In the genomic region with DNA sequence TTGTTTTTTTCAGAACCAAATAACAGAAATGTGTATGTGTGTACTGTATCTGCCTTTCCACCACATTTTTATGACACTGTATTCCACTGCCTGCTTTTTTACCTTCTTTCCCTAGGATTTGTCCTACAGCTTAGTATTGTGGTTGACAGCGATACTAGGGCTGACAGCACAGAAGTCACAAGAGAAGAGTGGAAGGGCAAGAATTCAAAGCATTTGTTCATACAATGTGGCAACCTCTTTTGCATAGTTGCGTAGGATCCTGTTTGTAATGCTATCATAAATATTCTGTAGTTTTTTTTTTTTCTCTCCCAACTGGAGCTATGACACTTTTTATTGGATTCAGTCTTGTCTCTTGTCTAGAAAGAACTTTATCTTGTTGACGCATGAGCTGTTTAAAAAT, we compare ENCODE assay signal across 19 cellular contexts. TPM values are rescaled to one million over a fixed set of nuclear protein-coding genes. Genes with fewer than 3 reads are reported as not detected.
DNase-seq lines count a peak whose midpoint lies in the region; ATAC-seq, FAIRE-seq and TF ChIP-seq lines count a peak whose summit lies in the region.
"Had no signal": no experiment of that assay in that cellular context is flagged by ENCODE, and none has a peak within 500 bp of the region (broad histone marks: within the 10 kb centered on the region; RNA-seq: fewer than 3 reads in every experiment).

No MANE protein-coding gene starts in this region.

- H3K79me1 ChIP-seq in H1 (ENCODE audit: low read depth, low read length), result no peaks in the 10 kb centered on the region
- H3K79me1 ChIP-seq in mesendoderm (ENCODE audit: low read length), result no peaks in the 10 kb centered on the region

- H2AK5ac ChIP-seq in H1 (ENCODE audit: low read depth, low read length), result no peak overlapping the region
- no peak overlapping the region for H2AK5ac ChIP-seq in mesendoderm (ENCODE audit: low read length)

- H3K36me3 ChIP-seq in HUES48 (ENCODE audit: control insufficient read depth, insufficient read depth, low read length) (no peaks in the 10 kb centered on the region), H1 (ENCODE audit: control insufficient read depth in 2 of 4, insufficient read depth in 4 of 4, low read length in 3 of 4) (no peaks in the 10 kb centered on the region), mesendoderm (ENCODE audit: control insufficient read depth, insufficient read depth, low read length) (no peaks in the 10 kb centered on the region)

- H4K5ac ChIP-seq in H1 (ENCODE audit: insufficient read length, low read depth, low read length), result no peak overlapping the region
- no peak overlapping the region for H4K5ac ChIP-seq in mesendoderm (ENCODE audit: low read length)

- TF ChIP-seq EP300 in H1 (IDR thresholded peaks at IDR 0.05; ENCODE audit: borderline replicate concordance in 1 of 2, low read depth in 2 of 2, low read length in 2 of 2), result no peak

- no peaks in the 10 kb centered on the region for H3K23me2 ChIP-seq in H1 (ENCODE audit: low read depth, low read length)

- H2BK15ac ChIP-seq in H1 (ENCODE audit: low read length), result no peak overlapping the region
- no peak overlapping the region for H2BK15ac ChIP-seq in mesendoderm (replicated peaks; ENCODE audit: low read depth)

- POLR2A ChIA-PET in H1 (lab: Charles Lee; ENCODE audit: partially characterized antibody), result interaction anchor here (2.9 kb wide), 1 partner anchor 9 kb away, joined by 11 read pairs; no protein-coding TSS in a partner anchor

- TF ChIP-seq CTCF in AG10803 (conservative IDR thresholded peaks at IDR 0.05; ENCODE audit: low read length), result no peak
- no peak for TF ChIP-seq CTCF in H1 (IDR thresholded peaks at IDR 0.05; ENCODE audit: control extremely low read depth in 1 of 3, insufficient read depth in 1 of 3, low read depth in 1 of 3, low read length in 3 of 3)

- no peak overlapping the region for H2BK20ac ChIP-seq in H1 (ENCODE audit: low read length)

- no peak overlapping the region for H2BK12ac ChIP-seq in H1 (ENCODE audit: low read depth, low read length)

- peak; percentile 28 for FAIRE-seq in H1 (lab: Jason Lieb, UNC)

- H3K27ac ChIP-seq in HUES48 (ENCODE audit: low read depth, low read length) (no peak overlapping the region), H1 (ENCODE audit: low read depth, low read length) (no peak overlapping the region), mesendoderm (ENCODE audit: low read depth, low read length) (no peak overlapping the region)
- H3K27ac ChIP-seq: BLaER1, HL-60, RWPE1 had no signal

- H3K27me3 ChIP-seq in HUES48 (ENCODE audit: control insufficient read depth, insufficient read depth, low read length) (no peaks in the 10 kb centered on the region), H1 (replicated peaks in 1 of 4; ENCODE audit: control insufficient read depth in 3 of 4, extremely low read depth in 1 of 4, insufficient read depth in 3 of 4, low read length in 3 of 4) (no peaks in the 10 kb centered on the region), mesendoderm (ENCODE audit: insufficient read depth, low read length, poor library complexity) (no peaks in the 10 kb centered on the region)
- H3K27me3 ChIP-seq: BLaER1 had no signal

- no peak for ATAC-seq in GM21619 (IDR thresholded peaks at IDR 0.05; ENCODE audit: unreplicated experiment)

- no peak overlapping the region for H4K91ac ChIP-seq in H1 (replicated peaks; ENCODE audit: insufficient read length, low read length)

- no peak overlapping the region for H3K23ac ChIP-seq in H1 (ENCODE audit: insufficient read length)
- no peak overlapping the region for H3K23ac ChIP-seq in mesendoderm (ENCODE audit: low read length)

- H3K56ac ChIP-seq in H1 (replicated peaks; ENCODE audit: insufficient read length, low read depth, low read length) (no peak overlapping the region), mesendoderm (ENCODE audit: low read length) (no peak overlapping the region)

- H3K4me1 ChIP-seq in HUES48 (ENCODE audit: control insufficient read depth, insufficient read depth, low read length) (peaks cover 29% of the 10 kb centered on the region), H1 (replicated peaks in 1 of 4; ENCODE audit: control insufficient read depth in 3 of 4, insufficient read depth in 4 of 4, low read length in 3 of 4) (peaks cover 5 to 12% (median 9%) of the 10 kb centered on the region in 4 experiments; a peak in 6 of 7 replicates), mesendoderm (ENCODE audit: control insufficient read depth, low read depth, low read length) (peaks cover 2% of the 10 kb centered on the region)
- H3K4me1 ChIP-seq: BLaER1 had no signal

- WGBS in H1 (ENCODE audit: extremely low coverage in 1 of 2, insufficient coverage in 1 of 2, insufficient read length in 1 of 2, insufficient replicate concordance in 2 of 2, low coverage in 1 of 2, low lambda C conversion rate in 2 of 2, missing lambda C conversion rate in 1 of 2), 2 experiments, result 58% methylated on average over 3 of the region's 3 CpGs; no CpG with 5 or more reads in 1 of the 2 experiments
- WGBS in mesendoderm (ENCODE audit: extremely low coverage, insufficient coverage, low lambda C conversion rate), result no CpG with 5 or more reads among the region's 3 CpGs

- no peak overlapping the region for H3K14ac ChIP-seq in H1 (ENCODE audit: insufficient read length)

- no peak for TF ChIP-seq RAD21 in H1 (IDR thresholded peaks at IDR 0.05 in 1 of 2, conservative IDR thresholded peaks at IDR 0.05 in 1 of 2; ENCODE audit: low read depth in 2 of 2, low read length in 2 of 2)

- no peak overlapping the region for H3K18ac ChIP-seq in H1 (ENCODE audit: extremely low read depth, low read length)
- H3K18ac ChIP-seq in mesendoderm (ENCODE audit: low read length), result no peak overlapping the region

- no peak for TF ChIP-seq POLR2A in H1 (IDR thresholded peaks at IDR 0.05; ENCODE audit: control extremely low read depth in 1 of 2, low read depth in 2 of 2, low read length in 2 of 2)

- CTCF ChIA-PET in H1 (lab: Charles Lee; ENCODE audit: partially characterized antibody), result interaction anchor here (0.6 to 1.6 kb wide), 6 partner anchors 9 to 154 kb away, joined by 3 to 5 read pairs (median 4); partner anchors contain the start of gene ATP6V0E1

- no peak overlapping the region for H2AFZ ChIP-seq in H1 (ENCODE audit: low read length)

- H3K9me3 ChIP-seq in HUES48 (ENCODE audit: control insufficient read depth, insufficient read depth, low read length), result no peaks in the 10 kb centered on the region
- H3K9me3 ChIP-seq in H1 (ENCODE audit: insufficient read depth in 2 of 2, low read depth in 1 of 2, low read length in 1 of 2), result no peaks in the 10 kb centered on the region
- H3K9me3 ChIP-seq: BLaER1 had no signal

- H4K8ac ChIP-seq in H1 (ENCODE audit: extremely low read depth, insufficient read depth, low read length) (no peak overlapping the region), mesendoderm (ENCODE audit: low read depth, low read length) (no peak overlapping the region)

- no peak overlapping the region for H3K4ac ChIP-seq in H1 (replicated peaks; ENCODE audit: insufficient read length, low read depth, low read length)
- no peak overlapping the region for H3K4ac ChIP-seq in mesendoderm (ENCODE audit: low read depth, low read length)

- H2BK5ac ChIP-seq in H1 (ENCODE audit: low read depth, low read length) (no peak overlapping the region), mesendoderm (ENCODE audit: low read length) (no peak overlapping the region)

- H3K9ac ChIP-seq in HUES48 (ENCODE audit: low read depth, low read length) (no peak overlapping the region), H1 (replicated peaks in 1 of 4; ENCODE audit: extremely low read depth in 1 of 4, low read depth in 3 of 4, low read length in 3 of 4) (no peak overlapping the region), mesendoderm (ENCODE audit: low read length) (no peak overlapping the region)
- H3K9ac ChIP-seq: BLaER1 had no signal

- H4K20me1 ChIP-seq in H1 (replicated peaks in 1 of 2; ENCODE audit: control insufficient read depth in 1 of 2, insufficient read depth in 2 of 2, low read length in 2 of 2), result no peaks in the 10 kb centered on the region
- H4K20me1 ChIP-seq: BLaER1 had no signal

- H2BK120ac ChIP-seq in H1 (replicated peaks; ENCODE audit: low read depth, low read length), result no peak overlapping the region
- H2BK120ac ChIP-seq in mesendoderm (ENCODE audit: low read depth, low read length), result no peak overlapping the region

- H3K4me3 ChIP-seq in AG10803 (ENCODE audit: low read length) (no peak overlapping the region), HUES48 (ENCODE audit: low read depth, low read length) (peak overlapping the region; percentile 6; the same call in 1 of the 2 replicates), H1 (ENCODE audit: extremely low read depth in 1 of 4, insufficient read depth in 2 of 4, low read depth in 3 of 4, low read length in 4 of 4) (no peak overlapping the region), mesendoderm (ENCODE audit: low read length) (no peak overlapping the region)
- H3K4me3 ChIP-seq: BLaER1 had no signal

- H3K4me2 ChIP-seq in H1 (ENCODE audit: insufficient read depth in 1 of 2, low read depth in 2 of 2, low read length in 2 of 2) (peak overlapping the region; percentile 4 to 9; a peak in 1 of 4 replicates), mesendoderm (ENCODE audit: low read length) (no peak overlapping the region)
- H3K4me2 ChIP-seq: BLaER1 had no signal

- DNase-seq in AG10803 (ENCODE audit: low read depth) (peak; percentile 4), H1 (ENCODE audit: low read depth in 1 of 2, low spot score in 2 of 2) (no peak), mesendoderm (peak; percentile 43), NCI-H1436 treated with DMSO at 0.1 percent for 48 hours (lab: John Stamatoyannopoulos, UW) (no peak)
- DNase-seq in activated effector memory CD4-positive, alpha-beta T cell treated with anti-CD3 and anti-CD28 coated beads, Interleukin-2, amount 50 U/mL, for 16 hours, result no peak
- DNase-seq: CD4-positive, CD25-positive, alpha-beta regulatory T cell; DMS153; DND-41; KBM-7; NCI-H1694; NCI-H2029 treated with DMSO at 0.1 percent for 48 hours; NCI-H2227 treated with DMSO at 0.1 percent for 48 hours; NCI-H69; SHP77 had no signal

- H3K79me2 ChIP-seq in H1 (ENCODE audit: control insufficient read depth in 1 of 2, insufficient read depth in 2 of 2, low read length in 2 of 2) (no peaks in the 10 kb centered on the region), mesendoderm (ENCODE audit: control insufficient read depth, insufficient read depth, low read length) (no peaks in the 10 kb centered on the region)

TF ChIP-seq in H1, 55 proteins besides CTCF, POLR2A, EP300 and RAD21 (continues in another document):
- TF ChIP-seq CBX5 (IDR thresholded peaks at IDR 0.05; ENCODE audit: low read depth, low read length), result no peak

RNA-seq across cellular contexts. Expression of gene BNIP1, which starts 5.6 kb away (rescaled TPM):
- 11.8 and 13.5 TPM in 2 replicates for total RNA-seq in H1 (2021; fragmentation: NEBNext Ultra II Directional; extraction: Animal tissue kit (Norgen Biotek cat#: 25700))
- polyA plus RNA-seq in H1 (2011; rRNA removed), result 14.6 and 14.7 TPM in 2 replicates
- 15.5 TPM for polyA plus RNA-seq in H1 (2011; cell fraction: cytosol; rRNA removed)
- 11.2 TPM for polyA plus RNA-seq in H1 (2011; cell fraction: nucleus; rRNA removed)
- polyA plus RNA-seq in H1 (2012, experiment 1 of 2), result 11.8 to 12.2 TPM (median 12.0 TPM) in 4 replicates
- 19.5 TPM for polyA plus RNA-seq in H1 (2012, experiment 2 of 2)
- polyA plus RNA-seq in H1 (2013, experiment 1 of 2), result 12.6 TPM
- 12.9 TPM for polyA plus RNA-seq in H1 (2013, experiment 2 of 2)
- 8.4 and 11.8 TPM in 2 replicates for polyA minus RNA-seq in H1 (2011; rRNA and poly(A)+ RNA removed)
- polyA minus RNA-seq in H1 (2011; cell fraction: cytosol; rRNA and poly(A)+ RNA removed), result 5.3 TPM
- 5.6 TPM for polyA minus RNA-seq in H1 (2011; cell fraction: nucleus; rRNA and poly(A)+ RNA removed)
- polyA plus RNA-seq in mesendoderm (2013, experiment 1 of 2), result 13.2 TPM
- 14.1 TPM for polyA plus RNA-seq in mesendoderm (2013, experiment 2 of 2)

Comparison
In these comparisons a context has a peak if more than half of its experiments do, and no peak if none do; other contexts are left out.
1. DNase-seq: peak in AG10803 (single experiment) and mesendoderm (single experiment); none in H1 (0 of 2), activated effector memory CD4-positive, alpha-beta T cell treated with anti-CD3 and anti-CD28 coated beads, Interleukin-2, amount 50 U/mL, for 16 hours (single experiment) and NCI-H1436 treated with DMSO at 0.1 percent for 48 hours (single experiment).